In genomic region chr18:32435631-32436500, GRCh38 we compare ENCODE assay signal across 15 cellular contexts. TPM values are rescaled to one million over a fixed set of nuclear protein-coding genes. Genes with fewer than 3 reads are reported as not detected.
"Had no signal": no experiment of that assay in that cellular context is flagged by ENCODE, and none has a peak within 500 bp of the region (broad histone marks: within the 10 kb centered on the region; RNA-seq: fewer than 3 reads in every experiment).

No MANE protein-coding gene starts in this region.

- H3K9me3 Mint-ChIP-seq: activated T-helper 2 cell treated with anti-CD3 and anti-CD28 coated beads, Interferon-gamma antibody, Interleukin-2, Interleukin-4, amounts not matched to agents 10 μg/mL and 5 μg/mL and 100 μg/mL, durations not matched to agents 14 hours and 24 hours and 36 hours had no signal

- H3K27ac Mint-ChIP-seq: activated naive CD4-positive, alpha-beta T cell treated with anti-CD3 and anti-CD28 coated beads, Interleukin-2, amount 10 ng/mL, durations not matched to agents 7 days and 5 days; activated T-helper 2 cell treated with anti-CD3 and anti-CD28 coated beads, Interferon-gamma antibody, Interleukin-2, Interleukin-4, amounts not matched to agents 10 μg/mL and 5 μg/mL and 100 μg/mL, durations not matched to agents 14 hours and 24 hours and 36 hours; naive thymus-derived CD4-positive, alpha-beta T cell; stimulated activated naive CD8-positive, alpha-beta T cell treated with anti-CD3 and anti-CD28 coated beads, Interleukin-15, amount 100 ng/mL, for 72 hours had no signal

- DNase-seq: activated CD4-positive, alpha-beta T cell treated with anti-CD3 and anti-CD28 coated beads, Interleukin-2, amount 50 U/mL, for 48 hours; activated naive CD4-positive, alpha-beta T cell treated with anti-CD3 and anti-CD28 coated beads, Interleukin-2, amount 10 ng/mL, durations not matched to agents 7 days and 5 days; dorsolateral prefrontal cortex; hypothalamus; mucosa of descending colon; naive thymus-derived CD4-positive, alpha-beta T cell; posterior cingulate gyrus; stimulated activated CD4-positive, alpha-beta T cell treated with anti-CD3 and anti-CD28 coated beads, Interleukin-1b, Interleukin-23, amount 100 ng/mL, for 48 hours; stimulated activated naive CD8-positive, alpha-beta T cell treated with anti-CD3 and anti-CD28 coated beads, Interleukin-15, amount 100 ng/mL, for 72 hours; T-helper 1 cell had no signal

- H3K27me3 Mint-ChIP-seq: activated naive CD4-positive, alpha-beta T cell treated with anti-CD3 and anti-CD28 coated beads, Interleukin-2, amount 10 ng/mL, durations not matched to agents 7 days and 5 days had no signal

- H3K4me1 Mint-ChIP-seq: activated naive CD4-positive, alpha-beta T cell treated with anti-CD3 and anti-CD28 coated beads, Interleukin-2, amount 10 ng/mL, durations not matched to agents 7 days and 5 days; naive thymus-derived CD4-positive, alpha-beta T cell; stimulated activated naive CD8-positive, alpha-beta T cell treated with anti-CD3 and anti-CD28 coated beads, Interleukin-15, amount 100 ng/mL, for 72 hours had no signal

- H3K36me3 ChIP-seq: esophagus muscularis mucosa, thoracic aorta had no signal

- H3K27me3 ChIP-seq: dorsolateral prefrontal cortex, esophagus muscularis mucosa had no signal

- H3K4me3 ChIP-seq: dorsolateral prefrontal cortex, esophagus muscularis mucosa, mucosa of descending colon, thoracic aorta had no signal

- ATAC-seq: mucosa of descending colon; naive thymus-derived CD4-positive, alpha-beta T cell; sciatic nerve; SK-N-SH treated with all-trans-retinoic acid at 6 μM for 48 hours; stimulated activated naive CD8-positive, alpha-beta T cell treated with anti-CD3 and anti-CD28 coated beads, Interleukin-15, amount 100 ng/mL, for 72 hours had no signal

- H3K27ac ChIP-seq: esophagus muscularis mucosa had no signal

- H3K4me3 Mint-ChIP-seq: activated naive CD4-positive, alpha-beta T cell treated with anti-CD3 and anti-CD28 coated beads, Interleukin-2, amount 10 ng/mL, durations not matched to agents 7 days and 5 days; naive thymus-derived CD4-positive, alpha-beta T cell; stimulated activated naive CD8-positive, alpha-beta T cell treated with anti-CD3 and anti-CD28 coated beads, Interleukin-15, amount 100 ng/mL, for 72 hours had no signal

- H3K36me3 Mint-ChIP-seq: activated naive CD4-positive, alpha-beta T cell treated with anti-CD3 and anti-CD28 coated beads, Interleukin-2, amount 10 ng/mL, durations not matched to agents 7 days and 5 days had no signal

RNA-seq across cellular contexts. Expression of gene GAREM1, which starts 34.8 kb away (rescaled TPM):
- total RNA-seq: activated T-helper 2 cell treated with anti-CD3 and anti-CD28 coated beads, Interferon-gamma antibody, Interleukin-2, Interleukin-4, amounts not matched to agents 10 μg/mL and 5 μg/mL and 100 μg/mL, durations not matched to agents 14 hours and 24 hours and 36 hours had no signal
